Comparison of ENCODE assay signal across 19 cellular contexts in the genomic region with DNA sequence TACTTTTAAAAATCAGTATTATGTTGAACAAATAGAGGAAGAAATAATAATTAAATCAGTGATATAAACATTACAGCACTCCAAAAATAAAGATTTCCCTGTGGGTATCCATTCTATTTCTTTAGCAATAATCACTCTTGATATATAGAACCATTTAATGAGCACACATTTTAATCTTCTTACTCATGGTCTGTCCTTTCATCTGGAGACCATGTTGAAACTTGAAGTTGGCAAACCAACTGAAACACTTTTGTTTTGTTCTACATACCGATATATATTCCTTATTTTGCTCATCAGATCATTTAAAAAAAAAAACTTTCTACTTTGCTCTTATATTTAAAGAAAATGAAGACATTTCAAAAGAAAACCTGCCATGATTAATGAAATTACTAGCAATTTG. TPM values are rescaled to one million over a fixed set of nuclear protein-coding genes. Genes with fewer than 3 reads are reported as not detected.
DNase-seq lines count a peak whose midpoint lies in the region; ATAC-seq, FAIRE-seq and TF ChIP-seq lines count a peak whose summit lies in the region.
"Had no signal": no experiment of that assay in that cellular context is flagged by ENCODE, and none has a peak within 500 bp of the region (broad histone marks: within the 10 kb centered on the region; RNA-seq: fewer than 3 reads in every experiment).

No MANE protein-coding gene starts in this region.

- TF ChIP-seq CTCF in RWPE1 (conservative IDR thresholded peaks at IDR 0.05; ENCODE audit: low read depth) (no peak), bronchial epithelial cell (IDR thresholded peaks at IDR 0.05; ENCODE audit: insufficient read depth, low read length, severe bottlenecking) (no peak), foreskin keratinocyte (conservative IDR thresholded peaks at IDR 0.05) (no peak), spleen (IDR thresholded peaks at IDR 0.05 in 8 of 11, conservative IDR thresholded peaks at IDR 0.05 in 3 of 11) (no peak)

- H3K4me1 ChIP-seq in foreskin keratinocyte (peaks cover 16% of the 10 kb centered on the region), spleen (no peaks in the 10 kb centered on the region)
- H3K4me1 ChIP-seq: Caco-2 had no signal

- CTCF ChIA-PET in RWPE1 (lab: Yijun Ruan, JAX), result interaction anchor here (0.6 kb wide), 1 partner anchor 128 kb away, joined by 3 read pairs; no protein-coding TSS in a partner anchor

- no peaks in the 10 kb centered on the region for H3K9me3 ChIP-seq in spleen
- H3K9me3 ChIP-seq: Caco-2 had no signal

- H3K27ac ChIP-seq in RWPE1 (no peak overlapping the region), foreskin keratinocyte (no peak overlapping the region), spleen (no peak overlapping the region)
- H3K27ac ChIP-seq: GM23248 had no signal

- 71 to 89% (median 81%) methylated on average over 1 of the region's 1 CpG for WGBS in spleen, 5 donors

- peak; percentile 23 for DNase-seq in COLO829 (ENCODE audit: low spot score)
- peak; percentile 19 for DNase-seq in RWPE1 (ENCODE audit: low spot score)
- DNase-seq in bronchial epithelial cell (ENCODE audit: low read depth), result peak; percentile 80
- DNase-seq in foreskin keratinocyte, result peak; percentile 43 to 74
- no peak for DNase-seq in SHP77 treated with DMSO at 0.1 percent for 48 hours (lab: John Stamatoyannopoulos, UW)
- DNase-seq in spleen, result no peak
- DNase-seq in foreskin melanocyte, result no peak
- DNase-seq: C1 segment of cervical spinal cord; Caco-2; CD4-positive, alpha-beta memory T cell; DMS153; DND-41; GM23248; H7; HCEC 1CT had no signal

- H3K36me3 ChIP-seq in bronchial epithelial cell (ENCODE audit: control insufficient read depth, insufficient read depth, low read length) (no peaks in the 10 kb centered on the region), spleen (no peaks in the 10 kb centered on the region)

- POLR2A ChIA-PET in RWPE1 (lab: Yijun Ruan, JAX; ENCODE audit: low non-redundant PET), result no interaction called here

- H3K27me3 ChIP-seq in bronchial epithelial cell (ENCODE audit: control insufficient read depth, insufficient read depth, low read length), result no peaks in the 10 kb centered on the region
- H3K27me3 ChIP-seq in foreskin keratinocyte, result no peaks in the 10 kb centered on the region
- H3K27me3 ChIP-seq in spleen (replicated peaks in 1 of 7), result peaks cover 0 to 6% (median 0%) of the 10 kb centered on the region in 7 donors

- peak; percentile 77 for ATAC-seq in foreskin keratinocyte

- no peak for TF ChIP-seq POLR2A in spleen (IDR thresholded peaks at IDR 0.05)

- H3K4me3 ChIP-seq in bronchial epithelial cell (ENCODE audit: low read depth, low read length), result no peak overlapping the region
- no peak overlapping the region for H3K4me3 ChIP-seq in spleen
- H3K4me3 ChIP-seq: GM23248 had no signal

- intact Hi-C loops in spleen (cut with DNase I; ENCODE audit: low total_unique reads), result no loop called here

- no peak for FAIRE-seq in bronchial epithelial cell (lab: Jason Lieb, UNC)
- FAIRE-seq: G401.6, GM12892, H1 had no signal

RNA-seq across cellular contexts. Expression of gene C6orf58, which starts 13.4 kb away (rescaled TPM):
- not detected in 2 replicates for total RNA-seq in bronchial epithelial cell
- 0.07 and 0.10 TPM in 2 replicates for total RNA-seq in foreskin keratinocyte
- polyA plus RNA-seq in foreskin keratinocyte, result 0.14 and 0.16 TPM in 2 replicates
- not detected for total RNA-seq in spleen
- polyA plus RNA-seq in spleen, result under 1 TPM in 1 of 3 donors, not detected in 2; 0.11 TPM
- total RNA-seq: Caco-2; CD4-positive, alpha-beta memory T cell; GM23248; H1; H7 had no signal
- polyA plus RNA-seq: BJ, GM23248, H1 had no signal

Comparison
In these comparisons a context has a peak if more than half of its experiments do, and no peak if none do; other contexts are left out.
1. DNase-seq: peak in COLO829 (single experiment), RWPE1 (single experiment), bronchial epithelial cell (single experiment) and foreskin keratinocyte (2 of 2); none in SHP77 treated with DMSO at 0.1 percent for 48 hours (single experiment), spleen (single experiment) and foreskin melanocyte (single experiment).